ENCODE assay signal across 8 cellular contexts in genomic region chr20:38748097-38748862, GRCh38. TPM values are rescaled to one million over a fixed set of nuclear protein-coding genes. Genes with fewer than 3 reads are reported as not detected.
A peak's percentile ranks its signal among the peaks of the same experiment; 100 is the strongest.
DNase-seq lines count a peak whose midpoint lies in the region; ATAC-seq and TF ChIP-seq lines count a peak whose summit lies in the region.

Gene ACTR5, plus strand, starts transcription at chr20:38748460. Its CDS starts 19 bp downstream, at chr20:38748479.

- peak; percentile 80 for ATAC-seq in HG03159 (IDR thresholded peaks at IDR 0.05; ENCODE audit: unreplicated experiment)

- peak within 1 kb of the TSS; percentile 73 for H3K4me3 ChIP-seq in WERI-Rb-1 (ENCODE audit: low read depth, low read length)
- peak within 1 kb of the TSS; percentile 79 to 97 (median 80) for H3K4me3 ChIP-seq in breast epithelium
- peak within 1 kb of the TSS; percentile 58 to 96 (median 91) for H3K4me3 ChIP-seq in skin epidermis

- H3K9me3 ChIP-seq in WERI-Rb-1 (ENCODE audit: severe bottlenecking) (no peaks in the 10 kb centered on the region), breast epithelium (no peaks in the 10 kb centered on the region)

- in situ Hi-C loops in GM18951 (cut with MboI; ENCODE audit: low sequenced_read_pairs, unreplicated experiment): no loop called here

- H3K27me3 ChIP-seq in WERI-Rb-1 (ENCODE audit: insufficient read depth, low read depth, severe bottlenecking) (no peaks in the 10 kb centered on the region), breast epithelium (peaks cover 0 to under 1% of the 10 kb centered on the region in 2 donors)

- H3K27ac ChIP-seq in WERI-Rb-1 (peak within 1 kb of the TSS; percentile 74), breast epithelium (peak within 1 kb of the TSS; percentile 95 to 96), skin epidermis (peak within 1 kb of the TSS; percentile 42 to 94 (median 84))

- H3K36me3 ChIP-seq in WERI-Rb-1 (peaks cover 20% of the 10 kb centered on the region), breast epithelium (no peaks in the 10 kb centered on the region)

- TF ChIP-seq CTCF in WERI-Rb-1 (IDR thresholded peaks at IDR 0.05; ENCODE audit: low read depth, low read length): no peak
- TF ChIP-seq CTCF in breast epithelium (IDR thresholded peaks at IDR 0.05): no peak

- intact Hi-C loops in breast epithelium (cut with DNase I; ENCODE audit: low total_unique reads): no loop called here

- TF ChIP-seq POLR2A in GM18951 (IDR thresholded peaks at IDR 0.05; ENCODE audit: extremely low read depth, insufficient read depth, insufficient read length) (peak; percentile 81), breast epithelium (IDR thresholded peaks at IDR 0.05) (no peak)

- peaks cover 0 to 7% of the 10 kb centered on the region in 2 donors for H3K4me1 ChIP-seq in breast epithelium

- DNase-seq in AG08395 (ENCODE audit: low spot score): peak; percentile 96
- DNase-seq in NCI-H2196 treated with DMSO at 0.1 percent for 48 hours (lab: John Stamatoyannopoulos, UW; ENCODE audit: unreplicated experiment): peak; percentile 92
- DNase-seq in WERI-Rb-1: peak; percentile 92
- peak; percentile 83 to 95 for DNase-seq in breast epithelium (ENCODE audit: low spot score in 2 of 2)
- peak; percentile 91 for DNase-seq in iPS-NIHi11 (ENCODE audit: low spot score)

RNA-seq across cellular contexts. Expression of gene ACTR5, which starts in this region (rescaled TPM):
- 10 to 100 TPM in 2 of 3 donors, 1 to 10 TPM in 1; 8.5 to 15.4 (median 13.0) TPM for total RNA-seq in breast epithelium

Comparison
In these comparisons a context has a peak if more than half of its experiments do, and no peak if none do; other contexts are left out.
1. Peak in every context shown above with its lines: DNase-seq, ATAC-seq, H3K4me3 ChIP-seq and H3K27ac ChIP-seq.